In genomic region chr3:8460050-8460708, GRCh38 we compare ENCODE assay signal across 2 cellular contexts.
TF ChIP-seq lines count a peak whose summit lies in the region.

No MANE protein-coding gene starts in this region.

TF ChIP-seq in SK-N-SH, 30 proteins besides CTCF, POLR2A, EP300 and RAD21 (continued from another document):
- TF ChIP-seq, protein P1, sequence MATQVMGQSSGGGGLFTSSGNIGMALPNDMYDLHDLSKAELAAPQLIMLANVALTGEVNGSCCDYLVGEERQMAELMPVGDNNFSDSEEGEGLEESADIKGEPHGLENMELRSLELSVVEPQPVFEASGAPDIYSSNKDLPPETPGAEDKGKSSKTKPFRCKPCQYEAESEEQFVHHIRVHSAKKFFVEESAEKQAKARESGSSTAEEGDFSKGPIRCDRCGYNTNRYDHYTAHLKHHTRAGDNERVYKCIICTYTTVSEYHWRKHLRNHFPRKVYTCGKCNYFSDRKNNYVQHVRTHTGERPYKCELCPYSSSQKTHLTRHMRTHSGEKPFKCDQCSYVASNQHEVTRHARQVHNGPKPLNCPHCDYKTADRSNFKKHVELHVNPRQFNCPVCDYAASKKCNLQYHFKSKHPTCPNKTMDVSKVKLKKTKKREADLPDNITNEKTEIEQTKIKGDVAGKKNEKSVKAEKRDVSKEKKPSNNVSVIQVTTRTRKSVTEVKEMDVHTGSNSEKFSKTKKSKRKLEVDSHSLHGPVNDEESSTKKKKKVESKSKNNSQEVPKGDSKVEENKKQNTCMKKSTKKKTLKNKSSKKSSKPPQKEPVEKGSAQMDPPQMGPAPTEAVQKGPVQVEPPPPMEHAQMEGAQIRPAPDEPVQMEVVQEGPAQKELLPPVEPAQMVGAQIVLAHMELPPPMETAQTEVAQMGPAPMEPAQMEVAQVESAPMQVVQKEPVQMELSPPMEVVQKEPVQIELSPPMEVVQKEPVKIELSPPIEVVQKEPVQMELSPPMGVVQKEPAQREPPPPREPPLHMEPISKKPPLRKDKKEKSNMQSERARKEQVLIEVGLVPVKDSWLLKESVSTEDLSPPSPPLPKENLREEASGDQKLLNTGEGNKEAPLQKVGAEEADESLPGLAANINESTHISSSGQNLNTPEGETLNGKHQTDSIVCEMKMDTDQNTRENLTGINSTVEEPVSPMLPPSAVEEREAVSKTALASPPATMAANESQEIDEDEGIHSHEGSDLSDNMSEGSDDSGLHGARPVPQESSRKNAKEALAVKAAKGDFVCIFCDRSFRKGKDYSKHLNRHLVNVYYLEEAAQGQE (IDR thresholded peaks at IDR 0.05; ENCODE audit: low read depth, low read length) = no peak
- TF ChIP-seq SMC3 (IDR thresholded peaks at IDR 0.05; ENCODE audit: low read depth, low read length) (no peak), PBX3 (IDR thresholded peaks at IDR 0.05) (no peak), FOSL2 (IDR thresholded peaks at IDR 0.05; ENCODE audit: borderline replicate concordance, low read depth) (no peak), GABPA (IDR thresholded peaks at IDR 0.05; ENCODE audit: low read depth) (no peak), MAX (IDR thresholded peaks at IDR 0.05; ENCODE audit: low read depth) (no peak), FOXJ3 (CRISPR knock-in tag; IDR thresholded peaks at IDR 0.05) (no peak), ELF1 (IDR thresholded peaks at IDR 0.05) (no peak), RFX5 (IDR thresholded peaks at IDR 0.05; ENCODE audit: low read length) (no peak), JUND (IDR thresholded peaks at IDR 0.05) (no peak)

TF ChIP-seq in SK-N-SH treated with all-trans-retinoic acid at 6 μM for 48 hours, 23 proteins besides CTCF, POLR2A, EP300 and RAD21 (continued from another document):
- TF ChIP-seq, protein P2, sequence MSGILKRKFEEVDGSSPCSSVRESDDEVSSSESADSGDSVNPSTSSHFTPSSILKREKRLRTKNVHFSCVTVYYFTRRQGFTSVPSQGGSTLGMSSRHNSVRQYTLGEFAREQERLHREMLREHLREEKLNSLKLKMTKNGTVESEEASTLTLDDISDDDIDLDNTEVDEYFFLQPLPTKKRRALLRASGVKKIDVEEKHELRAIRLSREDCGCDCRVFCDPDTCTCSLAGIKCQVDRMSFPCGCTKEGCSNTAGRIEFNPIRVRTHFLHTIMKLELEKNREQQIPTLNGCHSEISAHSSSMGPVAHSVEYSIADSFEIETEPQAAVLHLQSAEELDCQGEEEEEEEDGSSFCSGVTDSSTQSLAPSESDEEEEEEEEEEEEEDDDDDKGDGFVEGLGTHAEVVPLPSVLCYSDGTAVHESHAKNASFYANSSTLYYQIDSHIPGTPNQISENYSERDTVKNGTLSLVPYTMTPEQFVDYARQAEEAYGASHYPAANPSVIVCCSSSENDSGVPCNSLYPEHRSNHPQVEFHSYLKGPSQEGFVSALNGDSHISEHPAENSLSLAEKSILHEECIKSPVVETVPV (CRISPR knock-in tag; IDR thresholded peaks at IDR 0.05) = no peak
- TF ChIP-seq BACH2 (CRISPR knock-in tag; IDR thresholded peaks at IDR 0.05; ENCODE audit: borderline replicate concordance) (no peak), ZC3H10 (CRISPR knock-in tag; IDR thresholded peaks at IDR 0.05) (no peak), TCF4 (CRISPR knock-in tag; IDR thresholded peaks at IDR 0.05; ENCODE audit: borderline replicate concordance) (no peak)
